Comparison of ENCODE assay signal across 8 cellular contexts in the genomic region with DNA sequence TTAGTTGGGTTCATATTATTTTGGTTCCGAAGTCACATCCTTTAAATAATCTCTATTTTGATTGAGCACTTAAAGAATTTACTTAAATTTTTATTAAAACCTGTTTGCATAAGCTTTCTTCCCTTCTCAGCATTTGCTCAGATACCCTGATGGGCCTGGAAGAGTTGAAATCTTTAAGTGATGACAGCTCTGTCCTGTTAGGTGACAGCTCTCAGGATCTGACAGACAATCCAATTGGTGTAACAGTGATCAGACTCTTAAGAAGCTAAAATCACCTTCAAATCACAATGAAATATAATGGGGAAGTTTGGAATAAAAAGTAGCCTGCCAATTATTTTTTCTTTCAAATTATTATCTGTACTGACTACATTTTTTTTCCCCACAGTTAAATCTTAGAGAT.
"Had no signal": no experiment of that assay in that cellular context is flagged by ENCODE, and none has a peak within 500 bp of the region (broad histone marks: within the 10 kb centered on the region; RNA-seq: fewer than 3 reads in every experiment).

No MANE protein-coding gene starts in this region.

- H3K36me3 ChIP-seq: HAP-1 had no signal

- H3K9ac ChIP-seq: GM23248 had no signal

- H3K27ac ChIP-seq: GM23248, HL-60 had no signal

- H3K4me1 ChIP-seq: HAP-1 had no signal

- H3K9me3 ChIP-seq: HAP-1 had no signal

- H3K4me3 ChIP-seq: GM23248, HAP-1 had no signal

- H2AFZ ChIP-seq: GM23248 had no signal

- ATAC-seq: HCT116, HepG2 had no signal

- DNase-seq: GM23248, GOT3, H7, HFFc6 had no signal
